In genomic region chr12:49055978-49056754, GRCh38 we compare ENCODE assay signal across 9 cellular contexts. TPM values are rescaled to one million over a fixed set of nuclear protein-coding genes. Genes with fewer than 3 reads are reported as not detected.
DNase-seq lines count a peak whose midpoint lies in the region; ATAC-seq and TF ChIP-seq lines count a peak whose summit lies in the region.
"Had no signal": no experiment of that assay in that cellular context is flagged by ENCODE, and none has a peak within 500 bp of the region (broad histone marks: within the 10 kb centered on the region; RNA-seq: fewer than 3 reads in every experiment).

No MANE protein-coding gene starts in this region.

- peak overlapping the region; percentile 65 for H3K27ac Mint-ChIP-seq in activated T-helper 1 cell treated with anti-CD3 and anti-CD28 coated beads, Interleukin-12 subunit alpha, Interleukin-12 subunit beta, Interleukin-2, Interleukin-4 antibody, amounts not matched to agents 30 ng/mL and 10 ng/mL and 1 ng/mL, durations not matched to agents 14 hours and 24 hours and 36 hours
- peak overlapping the region; percentile 14 for H3K27ac Mint-ChIP-seq in neural crest cell (ENCODE audit: unreplicated experiment)

- peaks cover 47% of the 10 kb centered on the region for H3K4me1 Mint-ChIP-seq in activated T-helper 1 cell treated with anti-CD3 and anti-CD28 coated beads, Interleukin-12 subunit alpha, Interleukin-12 subunit beta, Interleukin-2, Interleukin-4 antibody, amounts not matched to agents 30 ng/mL and 10 ng/mL and 1 ng/mL, durations not matched to agents 14 hours and 24 hours and 36 hours (ENCODE audit: low read depth)
- peaks cover 45% of the 10 kb centered on the region for H3K4me1 Mint-ChIP-seq in neural crest cell

- H3K9me3 ChIP-seq in OCI-LY3 (ENCODE audit: insufficient read depth, low read length) (no peaks in the 10 kb centered on the region), aorta (ENCODE audit: control insufficient read depth, low read length) (no peaks in the 10 kb centered on the region)

- H3K36me3 Mint-ChIP-seq in activated T-helper 1 cell treated with anti-CD3 and anti-CD28 coated beads, Interleukin-12 subunit alpha, Interleukin-12 subunit beta, Interleukin-2, Interleukin-4 antibody, amounts not matched to agents 30 ng/mL and 10 ng/mL and 1 ng/mL, durations not matched to agents 14 hours and 24 hours and 36 hours (ENCODE audit: low read depth) = peaks cover 41% of the 10 kb centered on the region
- H3K36me3 Mint-ChIP-seq in neural crest cell (ENCODE audit: low read depth) = peaks cover 11% of the 10 kb centered on the region

- H3K36me3 ChIP-seq in OCI-LY3 (replicated peaks; ENCODE audit: low read depth, low read length) (peaks cover 35% of the 10 kb centered on the region), aorta (ENCODE audit: control insufficient read depth in 1 of 2, insufficient read depth in 2 of 2, low read length in 1 of 2) (peaks cover 3 to 7% of the 10 kb centered on the region in 2 donors)

- intact Hi-C loops in activated T-helper 1 cell treated with anti-CD3 and anti-CD28 coated beads, Interleukin-12 subunit alpha, Interleukin-12 subunit beta, Interleukin-2, Interleukin-4 antibody, amounts not matched to agents 30 ng/mL and 10 ng/mL and 1 ng/mL, durations not matched to agents 14 hours and 24 hours and 36 hours (cut with micrococcal nuclease) = loop anchor here (1.0 to 2.0 kb wide), 3 partner anchors 13 to 203 kb away; partner anchors contain the start of genes DDX23, PRKAG1 and RHEBL1
- intact Hi-C loops in aorta (cut with DNase I) = no loop called here

- TF ChIP-seq CTCF in OCI-LY3 (IDR thresholded peaks at IDR 0.05; ENCODE audit: low read depth, low read length) (no peak), foreskin fibroblast (IDR thresholded peaks at IDR 0.05; ENCODE audit: low read depth, low read length) (no peak), neural crest cell (conservative IDR thresholded peaks at IDR 0.05) (no peak)

- H3K9ac ChIP-seq in OCI-LY3 (ENCODE audit: low read length) = no peak overlapping the region

- no peaks in the 10 kb centered on the region for H3K27me3 Mint-ChIP-seq in activated T-helper 1 cell treated with anti-CD3 and anti-CD28 coated beads, Interleukin-12 subunit alpha, Interleukin-12 subunit beta, Interleukin-2, Interleukin-4 antibody, amounts not matched to agents 30 ng/mL and 10 ng/mL and 1 ng/mL, durations not matched to agents 14 hours and 24 hours and 36 hours (ENCODE audit: insufficient read depth)
- no peaks in the 10 kb centered on the region for H3K27me3 Mint-ChIP-seq in neural crest cell (ENCODE audit: low read depth)

- H3K79me2 ChIP-seq in OCI-LY3 (ENCODE audit: low read length) = peaks cover 73% of the 10 kb centered on the region

- ATAC-seq in GM18502 (IDR thresholded peaks at IDR 0.05; ENCODE audit: poor library complexity, unreplicated experiment) (peak; percentile 70), HG02938 (IDR thresholded peaks at IDR 0.05; ENCODE audit: unreplicated experiment) (peak; percentile 74), aorta (ENCODE audit: low FRiP score) (peak; percentile 52)

- DNase-seq in AG08396 (ENCODE audit: low spot score) (peak; percentile 90), foreskin fibroblast (peak; percentile 74 to 87), neural crest cell (ENCODE audit: low read depth, low spot score) (peak; percentile 23), aorta (peak in 1 of 2 donors; percentile 73)
- peak; percentile 50 for DNase-seq in activated T-helper 1 cell treated with anti-CD3 and anti-CD28 coated beads, Interleukin-12 subunit alpha, Interleukin-12 subunit beta, Interleukin-2, Interleukin-4 antibody, amounts not matched to agents 30 ng/mL and 10 ng/mL and 1 ng/mL, durations not matched to agents 14 hours and 24 hours and 36 hours (ENCODE audit: low spot score)

- peak overlapping the region; percentile 95 for H3K4me3 Mint-ChIP-seq in activated T-helper 1 cell treated with anti-CD3 and anti-CD28 coated beads, Interleukin-12 subunit alpha, Interleukin-12 subunit beta, Interleukin-2, Interleukin-4 antibody, amounts not matched to agents 30 ng/mL and 10 ng/mL and 1 ng/mL, durations not matched to agents 14 hours and 24 hours and 36 hours
- peak overlapping the region; percentile 79 for H3K4me3 Mint-ChIP-seq in neural crest cell

- H3K4me2 ChIP-seq in OCI-LY3 (ENCODE audit: low read length) = peak overlapping the region; percentile 97

- H3K27ac ChIP-seq in OCI-LY3 (ENCODE audit: low read length) (no peak overlapping the region), aorta (ENCODE audit: low read depth in 1 of 2, low read length in 2 of 2) (no peak overlapping the region)

- no peaks in the 10 kb centered on the region for H3K27me3 ChIP-seq in OCI-LY3 (ENCODE audit: low read depth, low read length)
- H3K27me3 ChIP-seq in aorta (ENCODE audit: control insufficient read depth in 1 of 2, insufficient read depth in 2 of 2, low read length in 1 of 2) = no peaks in the 10 kb centered on the region

- H2AFZ ChIP-seq in OCI-LY3 (ENCODE audit: low read depth, low read length) = no peak overlapping the region

- H3K4me1 ChIP-seq in OCI-LY3 (ENCODE audit: low read length) (peaks cover 34% of the 10 kb centered on the region), aorta (ENCODE audit: control insufficient read depth in 1 of 2, insufficient read depth in 2 of 2, low read length in 2 of 2) (no peaks in the 10 kb centered on the region)

- 30 to 31% methylated on average over 7 of the region's 7 CpGs for WGBS in aorta, 2 donors

- no peaks in the 10 kb centered on the region for H3K9me3 Mint-ChIP-seq in activated T-helper 1 cell treated with anti-CD3 and anti-CD28 coated beads, Interleukin-12 subunit alpha, Interleukin-12 subunit beta, Interleukin-2, Interleukin-4 antibody, amounts not matched to agents 30 ng/mL and 10 ng/mL and 1 ng/mL, durations not matched to agents 14 hours and 24 hours and 36 hours
- no peaks in the 10 kb centered on the region for H3K9me3 Mint-ChIP-seq in neural crest cell

- H3K4me3 ChIP-seq in OCI-LY3 (ENCODE audit: low read length) (peak overlapping the region; percentile 96; the same call in 1 of the 2 replicates), foreskin fibroblast (ENCODE audit: low read depth in 1 of 2, low read length in 2 of 2) (peak overlapping the region; percentile 85 to 96), aorta (ENCODE audit: low read length in 2 of 2) (no peak overlapping the region)

- H4K20me1 ChIP-seq in OCI-LY3 (ENCODE audit: insufficient read depth, low read length) = peaks cover 55% of the 10 kb centered on the region

RNA-seq across cellular contexts. Expression of gene KMT2D, which starts 4.4 kb away (rescaled TPM):
- 107 and 109 TPM in 2 replicates for total RNA-seq in activated T-helper 1 cell treated with anti-CD3 and anti-CD28 coated beads, Interleukin-12 subunit alpha, Interleukin-12 subunit beta, Interleukin-2, Interleukin-4 antibody, amounts not matched to agents 30 ng/mL and 10 ng/mL and 1 ng/mL, durations not matched to agents 14 hours and 24 hours and 36 hours
- 99.8 and 107 TPM in 2 replicates for total RNA-seq in neural crest cell
- total RNA-seq in aorta = 10 to 100 TPM; 88.6 to 97.4 TPM
- polyA plus RNA-seq in aorta = 10 to 100 TPM; 11.5 to 14.4 TPM

RNA-seq across cellular contexts. Expression of gene RHEBL1, which starts 13.6 kb away (rescaled TPM):
- total RNA-seq in activated T-helper 1 cell treated with anti-CD3 and anti-CD28 coated beads, Interleukin-12 subunit alpha, Interleukin-12 subunit beta, Interleukin-2, Interleukin-4 antibody, amounts not matched to agents 30 ng/mL and 10 ng/mL and 1 ng/mL, durations not matched to agents 14 hours and 24 hours and 36 hours = 8.6 and 10.7 TPM in 2 replicates
- total RNA-seq in neural crest cell (1.2 and 2.1 TPM in 2 replicates), aorta (1 to 10 TPM in 1 of 2 donors, under 1 TPM in 1; 0.55 to 1.1 TPM)
- polyA plus RNA-seq in aorta = 1 to 10 TPM; 1.3 to 2.4 TPM

RNA-seq across cellular contexts. Expression of gene PRKAG1, which starts 37.6 kb away (rescaled TPM):
- 85.0 and 85.1 TPM in 2 replicates for total RNA-seq in activated T-helper 1 cell treated with anti-CD3 and anti-CD28 coated beads, Interleukin-12 subunit alpha, Interleukin-12 subunit beta, Interleukin-2, Interleukin-4 antibody, amounts not matched to agents 30 ng/mL and 10 ng/mL and 1 ng/mL, durations not matched to agents 14 hours and 24 hours and 36 hours
- 58.5 and 61.9 TPM in 2 replicates for total RNA-seq in neural crest cell
- 10 to 100 TPM; 44.8 to 50.6 TPM for total RNA-seq in aorta
- polyA plus RNA-seq in aorta = 10 to 100 TPM; 48.0 to 57.1 TPM

RNA-seq across cellular contexts. Expression of gene DHH, which starts 38.4 kb away (rescaled TPM):
- total RNA-seq in activated T-helper 1 cell treated with anti-CD3 and anti-CD28 coated beads, Interleukin-12 subunit alpha, Interleukin-12 subunit beta, Interleukin-2, Interleukin-4 antibody, amounts not matched to agents 30 ng/mL and 10 ng/mL and 1 ng/mL, durations not matched to agents 14 hours and 24 hours and 36 hours = 0.10 TPM in 1 of 2 replicates, not detected in the other
- total RNA-seq in neural crest cell (1.5 TPM in 2 replicates), aorta (1 to 10 TPM; 1.3 to 3.6 TPM)
- under 1 TPM in 1 of 2 donors, not detected in 1; 0.33 TPM for polyA plus RNA-seq in aorta
- total RNA-seq: T-helper 1 cell treated with Interleukin-12 subunit alpha and Interleukin-12 subunit beta and Interleukin-4 antibody, amounts not matched to agents 30 ng/mL and 1 ng/mL, for 36 hours had no signal

RNA-seq across cellular contexts. Expression of gene LMBR1L, which starts 54.5 kb away (rescaled TPM):
- total RNA-seq in activated T-helper 1 cell treated with anti-CD3 and anti-CD28 coated beads, Interleukin-12 subunit alpha, Interleukin-12 subunit beta, Interleukin-2, Interleukin-4 antibody, amounts not matched to agents 30 ng/mL and 10 ng/mL and 1 ng/mL, durations not matched to agents 14 hours and 24 hours and 36 hours = 50.4 and 52.5 TPM in 2 replicates
- total RNA-seq in neural crest cell (101 TPM in 2 replicates), aorta (100 to 1,000 TPM in 1 of 2 donors, 10 to 100 TPM in 1; 69.2 to 104 TPM)
- 100 to 1,000 TPM in 1 of 2 donors, 1 to 10 TPM in 1; 5.6 to 160 TPM for polyA plus RNA-seq in aorta

Comparison
In these comparisons a context has a peak if more than half of its experiments do, and no peak if none do; other contexts are left out.
1. H3K4me3 ChIP-seq: peak in OCI-LY3 (single experiment) and foreskin fibroblast (2 of 2); none in aorta (0 of 2).
2. Peak in every context shown above with its lines, with median percentiles within 50 percentile points of each other: ATAC-seq.